8 cellular contexts compared by ENCODE assay signal in the genomic region with DNA sequence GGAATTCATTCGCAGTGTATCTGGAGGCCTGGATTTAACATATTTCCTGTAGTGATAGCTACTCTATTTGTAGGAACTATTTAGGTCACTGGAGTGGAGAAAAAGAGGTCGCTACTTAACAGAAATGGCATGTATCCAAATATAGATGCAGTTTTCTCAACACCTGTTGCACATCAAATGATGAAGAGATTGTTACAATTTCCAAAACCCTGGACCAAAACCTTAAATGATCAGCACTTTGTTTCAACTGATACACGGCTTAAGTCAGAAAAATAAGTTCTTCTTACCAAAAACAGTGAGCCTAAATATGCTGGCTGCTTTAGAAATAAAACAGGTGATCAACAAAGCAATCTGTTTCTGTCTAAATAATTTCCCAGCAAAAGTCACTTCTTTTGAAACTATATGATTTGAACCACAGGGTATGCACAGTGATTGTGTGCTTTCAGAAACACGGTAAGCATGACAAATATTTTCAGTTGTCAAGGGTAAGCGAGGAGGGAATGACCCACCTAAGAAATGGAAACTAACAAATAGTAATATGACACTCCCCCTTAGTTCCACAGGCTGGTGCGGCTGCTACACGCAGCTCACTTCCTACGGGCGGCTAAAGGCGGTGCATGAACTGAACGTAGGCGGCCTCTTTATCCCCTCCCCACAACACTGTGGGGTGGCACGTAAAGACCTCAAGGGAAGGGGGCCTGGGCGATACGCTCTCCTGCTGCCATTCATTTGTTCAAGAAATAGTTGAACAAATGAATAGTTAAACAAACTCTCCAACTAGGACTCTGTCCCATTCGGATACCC. TPM values are rescaled to one million over a fixed set of nuclear protein-coding genes. Genes with fewer than 3 reads are reported as not detected.
DNase-seq lines count a peak whose midpoint lies in the region; ATAC-seq and TF ChIP-seq lines count a peak whose summit lies in the region.

No MANE protein-coding gene starts in this region.

- peak; percentile 70 for ATAC-seq in central memory CD8-positive, alpha-beta T cell (replicated peaks; ENCODE audit: extremely low read depth, poor library complexity, severe bottlenecking)
- peak; percentile 36 for ATAC-seq in left colon

- H3K27me3 Mint-ChIP-seq in central memory CD8-positive, alpha-beta T cell = peaks cover 26% of the 10 kb centered on the region

- H3K27ac ChIP-seq in VCaP = peak overlapping the region; percentile 79

- H3K36me3 Mint-ChIP-seq in central memory CD8-positive, alpha-beta T cell (ENCODE audit: insufficient read depth) = peaks cover 26% of the 10 kb centered on the region

- no peaks in the 10 kb centered on the region for H3K9me3 Mint-ChIP-seq in central memory CD8-positive, alpha-beta T cell

- peak overlapping the region; percentile 91 for H3K4me3 Mint-ChIP-seq in central memory CD8-positive, alpha-beta T cell

- H3K27ac Mint-ChIP-seq in central memory CD8-positive, alpha-beta T cell (ENCODE audit: low read depth) = peak overlapping the region; percentile 96

- in situ Hi-C loops in GM13976 (cut with MboI; ENCODE audit: low sequenced_read_pairs, unreplicated experiment) = no loop called here

- intact Hi-C loops in left colon (cut with DNase I, micrococcal nuclease) = no loop called here

- H3K4me3 ChIP-seq in HFF-Myc (replicated peaks; ENCODE audit: low read depth, low read length) = peak overlapping the region; percentile 77

- H3K4me1 Mint-ChIP-seq in central memory CD8-positive, alpha-beta T cell = peaks cover 51% of the 10 kb centered on the region

- DNase-seq in GM13976 (ENCODE audit: low spot score) (peak; percentile 83), HFF-Myc (ENCODE audit: extremely low read depth, low read depth) (peak; percentile 31), MV-4-11 (lab: John Stamatoyannopoulos, UW) (peak; percentile 14), left colon (peak; percentile 63 to 75), middle frontal gyrus (ENCODE audit: extremely low spot score, low spot score) (no peak)
- peak; percentile 55 to 74 for DNase-seq in central memory CD8-positive, alpha-beta T cell (ENCODE audit: low spot score in 2 of 2)
- DNase-seq in stimulated activated CD4-positive, alpha-beta T cell treated with anti-CD3 and anti-CD28 coated beads, Interleukin-4, amount 100 ng/mL, for 1 hour = peak; percentile 73

- no peak for TF ChIP-seq CTCF in GM13976 (IDR thresholded peaks at IDR 0.05; ENCODE audit: borderline replicate concordance, control extremely low read depth, extremely low read depth, insufficient read depth, missing control alignments)
- TF ChIP-seq CTCF in HFF-Myc (IDR thresholded peaks at IDR 0.05; ENCODE audit: low read depth, low read length, missing control alignments) = no peak
- TF ChIP-seq CTCF in VCaP (conservative IDR thresholded peaks at IDR 0.05) = no peak

RNA-seq across cellular contexts. Expression of a gene that starts 1.1 kb away (rescaled TPM):
- 10 to 100 TPM; 42.7 to 44.3 TPM for total RNA-seq in left colon

RNA-seq across cellular contexts. Expression of a gene that starts 49.6 kb away (rescaled TPM):
- not detected for total RNA-seq in left colon
